ENCODE assay signal across 1 cellular context in genomic region chr1:61171915-61172485, GRCh38.
TF ChIP-seq lines count a peak whose summit lies in the region.

No MANE protein-coding gene starts in this region.

TF ChIP-seq in WTC11, 78 proteins besides CTCF, POLR2A, EP300 and RAD21 (continued from another document):
- TF ChIP-seq TEAD1 (CRISPR knock-in tag; IDR thresholded peaks at IDR 0.05) = no peak
- TF ChIP-seq ARID4B (CRISPR knock-in tag; IDR thresholded peaks at IDR 0.05; ENCODE audit: borderline replicate concordance) = no peak
- no peak for TF ChIP-seq NFYB (CRISPR knock-in tag; conservative IDR thresholded peaks at IDR 0.05; ENCODE audit: low read depth)
- TF ChIP-seq, protein P1, sequence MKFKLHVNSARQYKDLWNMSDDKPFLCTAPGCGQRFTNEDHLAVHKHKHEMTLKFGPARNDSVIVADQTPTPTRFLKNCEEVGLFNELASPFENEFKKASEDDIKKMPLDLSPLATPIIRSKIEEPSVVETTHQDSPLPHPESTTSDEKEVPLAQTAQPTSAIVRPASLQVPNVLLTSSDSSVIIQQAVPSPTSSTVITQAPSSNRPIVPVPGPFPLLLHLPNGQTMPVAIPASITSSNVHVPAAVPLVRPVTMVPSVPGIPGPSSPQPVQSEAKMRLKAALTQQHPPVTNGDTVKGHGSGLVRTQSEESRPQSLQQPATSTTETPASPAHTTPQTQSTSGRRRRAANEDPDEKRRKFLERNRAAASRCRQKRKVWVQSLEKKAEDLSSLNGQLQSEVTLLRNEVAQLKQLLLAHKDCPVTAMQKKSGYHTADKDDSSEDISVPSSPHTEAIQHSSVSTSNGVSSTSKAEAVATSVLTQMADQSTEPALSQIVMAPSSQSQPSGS (CRISPR knock-in tag; IDR thresholded peaks at IDR 0.05; ENCODE audit: borderline replicate concordance, low read depth) = no peak
- TF ChIP-seq JAZF1 (CRISPR knock-in tag; IDR thresholded peaks at IDR 0.05) = no peak
- no peak for TF ChIP-seq FOXJ3 (CRISPR knock-in tag; IDR thresholded peaks at IDR 0.05; ENCODE audit: borderline replicate concordance)
- TF ChIP-seq ZNF425 (CRISPR knock-in tag; conservative IDR thresholded peaks at IDR 0.05) = no peak
- TF ChIP-seq, protein P2, sequence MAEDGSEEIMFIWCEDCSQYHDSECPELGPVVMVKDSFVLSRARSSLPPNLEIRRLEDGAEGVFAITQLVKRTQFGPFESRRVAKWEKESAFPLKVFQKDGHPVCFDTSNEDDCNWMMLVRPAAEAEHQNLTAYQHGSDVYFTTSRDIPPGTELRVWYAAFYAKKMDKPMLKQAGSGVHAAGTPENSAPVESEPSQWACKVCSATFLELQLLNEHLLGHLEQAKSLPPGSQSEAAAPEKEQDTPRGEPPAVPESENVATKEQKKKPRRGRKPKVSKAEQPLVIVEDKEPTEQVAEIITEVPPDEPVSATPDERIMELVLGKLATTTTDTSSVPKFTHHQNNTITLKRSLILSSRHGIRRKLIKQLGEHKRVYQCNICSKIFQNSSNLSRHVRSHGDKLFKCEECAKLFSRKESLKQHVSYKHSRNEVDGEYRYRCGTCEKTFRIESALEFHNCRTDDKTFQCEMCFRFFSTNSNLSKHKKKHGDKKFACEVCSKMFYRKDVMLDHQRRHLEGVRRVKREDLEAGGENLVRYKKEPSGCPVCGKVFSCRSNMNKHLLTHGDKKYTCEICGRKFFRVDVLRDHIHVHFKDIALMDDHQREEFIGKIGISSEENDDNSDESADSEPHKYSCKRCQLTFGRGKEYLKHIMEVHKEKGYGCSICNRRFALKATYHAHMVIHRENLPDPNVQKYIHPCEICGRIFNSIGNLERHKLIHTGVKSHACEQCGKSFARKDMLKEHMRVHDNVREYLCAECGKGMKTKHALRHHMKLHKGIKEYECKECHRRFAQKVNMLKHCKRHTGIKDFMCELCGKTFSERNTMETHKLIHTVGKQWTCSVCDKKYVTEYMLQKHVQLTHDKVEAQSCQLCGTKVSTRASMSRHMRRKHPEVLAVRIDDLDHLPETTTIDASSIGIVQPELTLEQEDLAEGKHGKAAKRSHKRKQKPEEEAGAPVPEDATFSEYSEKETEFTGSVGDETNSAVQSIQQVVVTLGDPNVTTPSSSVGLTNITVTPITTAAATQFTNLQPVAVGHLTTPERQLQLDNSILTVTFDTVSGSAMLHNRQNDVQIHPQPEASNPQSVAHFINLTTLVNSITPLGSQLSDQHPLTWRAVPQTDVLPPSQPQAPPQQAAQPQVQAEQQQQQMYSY (CRISPR knock-in tag; IDR thresholded peaks at IDR 0.05) = no peak
- no peak for TF ChIP-seq ETV6 (CRISPR knock-in tag; IDR thresholded peaks at IDR 0.05)
- no peak for TF ChIP-seq RORB (CRISPR knock-in tag; IDR thresholded peaks at IDR 0.05)
